ENCODE assay signal across 13 cellular contexts in genomic region chr1:35573776-35574654, GRCh38. TPM values are rescaled to one million over a fixed set of nuclear protein-coding genes. Genes with fewer than 3 reads are reported as not detected.
DNase-seq lines count a peak whose midpoint lies in the region; ATAC-seq and TF ChIP-seq lines count a peak whose summit lies in the region.
"Had no signal": no experiment of that assay in that cellular context is flagged by ENCODE, and none has a peak within 500 bp of the region (broad histone marks: within the 10 kb centered on the region; RNA-seq: fewer than 3 reads in every experiment).

No MANE protein-coding gene starts in this region.

- H3K36me3 Mint-ChIP-seq in natural killer cell (no peaks in the 10 kb centered on the region), nephron progenitor cell (ENCODE audit: low read depth) (no peaks in the 10 kb centered on the region)
- H3K36me3 Mint-ChIP-seq in natural killer cell treated with Interleukin-12 subunit alpha and Interleukin-12 subunit beta and Interleukin-15 and Interleukin-18, amount 100 ng/mL, for 72 hours = no peaks in the 10 kb centered on the region
- no peaks in the 10 kb centered on the region for H3K36me3 Mint-ChIP-seq in CD4-positive, alpha-beta T cell (ENCODE audit: low read depth)

- peaks cover 45 to 69% of the 10 kb centered on the region in 2 donors for H3K4me1 Mint-ChIP-seq in natural killer cell
- H3K4me1 Mint-ChIP-seq in natural killer cell treated with Interleukin-12 subunit alpha and Interleukin-12 subunit beta and Interleukin-15 and Interleukin-18, amount 100 ng/mL, for 72 hours (ENCODE audit: low read depth in 2 of 2) = peaks cover 31 to 33% of the 10 kb centered on the region in 2 donors
- peaks cover 26% of the 10 kb centered on the region for H3K4me1 Mint-ChIP-seq in nephron progenitor cell
- peaks cover 28% of the 10 kb centered on the region for H3K4me1 Mint-ChIP-seq in CD4-positive, alpha-beta T cell (ENCODE audit: low read depth)

- intact Hi-C loops in natural killer cell (cut with micrococcal nuclease) (no loop called here), esophagus squamous epithelium (cut with DNase I) (no loop called here)
- intact Hi-C loops in CD4-positive, alpha-beta T cell (cut with DNase I, micrococcal nuclease) = no loop called here

- H3K27ac ChIP-seq in esophagus squamous epithelium = no peak overlapping the region
- H3K27ac ChIP-seq in CD4-positive, alpha-beta T cell (ENCODE audit: low read depth, low read length) = no peak overlapping the region

- H3K27ac Mint-ChIP-seq in natural killer cell = no peak overlapping the region
- H3K27ac Mint-ChIP-seq in natural killer cell treated with Interleukin-12 subunit alpha and Interleukin-12 subunit beta and Interleukin-15 and Interleukin-18, amount 100 ng/mL, for 72 hours = no peak overlapping the region
- H3K27ac Mint-ChIP-seq in nephron progenitor cell = no peak overlapping the region
- no peak overlapping the region for H3K27ac Mint-ChIP-seq in CD4-positive, alpha-beta T cell
- H3K27ac Mint-ChIP-seq: effector memory CD8-positive, alpha-beta T cell; naive thymus-derived CD4-positive, alpha-beta T cell had no signal

- WGBS in esophagus squamous epithelium, 2 donors = 62% methylated on average over 16 of the region's 83 CpGs; no CpG with 5 or more reads in 1 of the 2 donors

- TF ChIP-seq POLR2A in esophagus squamous epithelium (IDR thresholded peaks at IDR 0.05) = no peak

- TF ChIP-seq CTCF in natural killer cell (IDR thresholded peaks at IDR 0.05) = no peak
- TF ChIP-seq CTCF in esophagus squamous epithelium (IDR thresholded peaks at IDR 0.05) = no peak
- no peak for TF ChIP-seq CTCF in nephron progenitor cell (IDR thresholded peaks at IDR 0.05)
- no peak for TF ChIP-seq CTCF in CD4-positive, alpha-beta T cell (IDR thresholded peaks at IDR 0.05)

- H3K9me3 Mint-ChIP-seq in natural killer cell (no peaks in the 10 kb centered on the region), nephron progenitor cell (no peaks in the 10 kb centered on the region)
- H3K9me3 Mint-ChIP-seq in natural killer cell treated with Interleukin-12 subunit alpha and Interleukin-12 subunit beta and Interleukin-15 and Interleukin-18, amount 100 ng/mL, for 72 hours = no peaks in the 10 kb centered on the region
- H3K9me3 Mint-ChIP-seq in CD4-positive, alpha-beta T cell = no peaks in the 10 kb centered on the region
- H3K9me3 Mint-ChIP-seq: CD8-positive, alpha-beta memory T cell; effector memory CD8-positive, alpha-beta T cell had no signal

- H3K9me3 ChIP-seq in esophagus squamous epithelium = no peaks in the 10 kb centered on the region
- H3K9me3 ChIP-seq in CD4-positive, alpha-beta T cell (ENCODE audit: control insufficient read depth, low read length) = no peaks in the 10 kb centered on the region

- ATAC-seq in natural killer cell (no peak), GM21825 (IDR thresholded peaks at IDR 0.05; ENCODE audit: unreplicated experiment) (no peak)
- ATAC-seq in natural killer cell treated with Interleukin-12 subunit alpha and Interleukin-12 subunit beta and Interleukin-15 and Interleukin-18, amount 100 ng/mL, for 72 hours = no peak
- no peak for ATAC-seq in CD4-positive, alpha-beta T cell (ENCODE audit: poor library complexity)
- ATAC-seq: naive thymus-derived CD4-positive, alpha-beta T cell had no signal

- H3K4me1 ChIP-seq in esophagus squamous epithelium = peaks cover 16 to 69% (median 19%) of the 10 kb centered on the region in 3 donors

- no peaks in the 10 kb centered on the region for H3K27me3 Mint-ChIP-seq in natural killer cell (ENCODE audit: low read depth in 2 of 2)
- no peaks in the 10 kb centered on the region for H3K27me3 Mint-ChIP-seq in natural killer cell treated with Interleukin-12 subunit alpha and Interleukin-12 subunit beta and Interleukin-15 and Interleukin-18, amount 100 ng/mL, for 72 hours
- peaks cover 99% of the 10 kb centered on the region for H3K27me3 Mint-ChIP-seq in nephron progenitor cell (ENCODE audit: low read depth, poor library complexity)
- peaks cover 5% of the 10 kb centered on the region for H3K27me3 Mint-ChIP-seq in CD4-positive, alpha-beta T cell
- H3K27me3 Mint-ChIP-seq: effector memory CD8-positive, alpha-beta T cell had no signal

- DNase-seq in natural killer cell = no peak
- no peak for DNase-seq in natural killer cell treated with Interleukin-12 subunit alpha and Interleukin-12 subunit beta and Interleukin-15 and Interleukin-18, amount 100 ng/mL, for 72 hours (ENCODE audit: low spot score)
- DNase-seq in esophagus squamous epithelium (lab: John Stamatoyannopoulos, UW) = no peak
- DNase-seq in nephron progenitor cell = peak; percentile 43
- no peak for DNase-seq in activated CD4-positive, alpha-beta T cell treated with anti-CD3 and anti-CD28 coated beads, Interleukin-2, amount 50 U/mL, for 4 hours
- no peak for DNase-seq in CD4-positive, alpha-beta T cell
- no peak for DNase-seq in HPDE6-E6E7 (ENCODE audit: extremely low spot score)
- DNase-seq: CD8-positive, alpha-beta memory T cell; effector memory CD8-positive, alpha-beta T cell; naive thymus-derived CD4-positive, alpha-beta T cell had no signal

- H3K4me3 Mint-ChIP-seq in natural killer cell (peak overlapping the region; percentile 68), nephron progenitor cell (no peak overlapping the region)
- no peak overlapping the region for H3K4me3 Mint-ChIP-seq in natural killer cell treated with Interleukin-12 subunit alpha and Interleukin-12 subunit beta and Interleukin-15 and Interleukin-18, amount 100 ng/mL, for 72 hours
- no peak overlapping the region for H3K4me3 Mint-ChIP-seq in CD4-positive, alpha-beta T cell

- H3K4me3 ChIP-seq in esophagus squamous epithelium = peak overlapping the region; percentile 26 to 70 (median 48)

- H3K27me3 ChIP-seq in esophagus squamous epithelium = peaks cover 0 to 95% (median 3%) of the 10 kb centered on the region in 4 donors
- no peaks in the 10 kb centered on the region for H3K27me3 ChIP-seq in CD4-positive, alpha-beta T cell (ENCODE audit: control insufficient read depth, insufficient read depth, low read length)

- H3K36me3 ChIP-seq in esophagus squamous epithelium = no peaks in the 10 kb centered on the region

- POLR2A ChIA-PET in CD4-positive, alpha-beta T cell (lab: Charles Lee) = no interaction called here

- CTCF ChIA-PET in CD4-positive, alpha-beta T cell (lab: Charles Lee) = no interaction called here

RNA-seq across cellular contexts. Expression of gene TFAP2E, which starts 0.9 kb away (rescaled TPM):
- total RNA-seq in natural killer cell (1 to 10 TPM; 6.6 to 7.3 (median 6.9) TPM), esophagus squamous epithelium (1 to 10 TPM in 1 of 4 donors, under 1 TPM in 2, not detected in 1; 0.26 to 1.1 (median 0.38) TPM)
- total RNA-seq in natural killer cell treated with Interleukin-12 subunit alpha and Interleukin-12 subunit beta and Interleukin-15 and Interleukin-18, amount 100 ng/mL, for 72 hours = 1 to 10 TPM; 3.3 to 5.1 TPM
- 1 to 10 TPM; 3.0 to 3.8 TPM for total RNA-seq in CD4-positive, alpha-beta T cell
- total RNA-seq: H4, HT1080 had no signal

RNA-seq across cellular contexts. Expression of gene NCDN, which starts 16.4 kb away (rescaled TPM):
- total RNA-seq in natural killer cell (10 to 100 TPM in 1 of 3 donors, 1 to 10 TPM in 2; 7.9 to 10.7 (median 9.9) TPM), esophagus squamous epithelium (10 to 100 TPM; 10.1 to 13.7 (median 12.1) TPM)
- total RNA-seq in natural killer cell treated with Interleukin-12 subunit alpha and Interleukin-12 subunit beta and Interleukin-15 and Interleukin-18, amount 100 ng/mL, for 72 hours = 10 to 100 TPM; 42.2 to 59.6 TPM
- total RNA-seq in CD4-positive, alpha-beta T cell = 10 to 100 TPM; 12.8 to 14.2 TPM

RNA-seq across cellular contexts. Expression of gene KIAA0319L, which starts 16.8 kb away (rescaled TPM):
- total RNA-seq in natural killer cell (10 to 100 TPM; 51.3 to 75.0 (median 64.8) TPM), esophagus squamous epithelium (10 to 100 TPM; 24.8 to 53.4 (median 28.4) TPM)
- 10 to 100 TPM; 58.6 to 88.8 TPM for total RNA-seq in natural killer cell treated with Interleukin-12 subunit alpha and Interleukin-12 subunit beta and Interleukin-15 and Interleukin-18, amount 100 ng/mL, for 72 hours
- total RNA-seq in CD4-positive, alpha-beta T cell = 10 to 100 TPM; 50.9 to 53.3 TPM
